In genomic region chr1:44820328-44820944, GRCh38 we compare ENCODE assay signal across 6 cellular contexts. TPM values are rescaled to one million over a fixed set of nuclear protein-coding genes. Genes with fewer than 3 reads are reported as not detected.
A peak's percentile ranks its signal among the peaks of the same experiment; 100 is the strongest.
DNase-seq lines count a peak whose midpoint lies in the region; ATAC-seq and TF ChIP-seq lines count a peak whose summit lies in the region.

No MANE protein-coding gene starts in this region.

- TF ChIP-seq CTCF in Loucy (conservative IDR thresholded peaks at IDR 0.05; ENCODE audit: low read length) = no peak
- TF ChIP-seq CTCF in esophagus squamous epithelium (IDR thresholded peaks at IDR 0.05) = no peak

- peak overlapping the region; percentile 62 for H3K4me3 ChIP-seq in Loucy (ENCODE audit: low read length, poor library complexity, severe bottlenecking)
- peak overlapping the region; percentile 39 to 79 (median 52) for H3K4me3 ChIP-seq in esophagus squamous epithelium

- H3K4me1 ChIP-seq in Loucy (ENCODE audit: insufficient read depth, low read length, poor library complexity, severe bottlenecking) (peaks cover 5% of the 10 kb centered on the region), esophagus squamous epithelium (peaks cover 15 to 49% (median 15%) of the 10 kb centered on the region in 3 donors)

- no peak for TF ChIP-seq POLR2A in esophagus squamous epithelium (IDR thresholded peaks at IDR 0.05)

- ATAC-seq in stimulated activated naive CD8-positive, alpha-beta T cell treated with anti-CD3 and anti-CD28 coated beads, Interleukin-15, Interleukin-2, amounts not matched to agents 100 U/mL and 50 U/mL, for 24 hours = peak; percentile 1
- no peak for ATAC-seq in HG03520 (IDR thresholded peaks at IDR 0.05; ENCODE audit: unreplicated experiment)

- peak overlapping the region; percentile 77 to 97 (median 89) for H3K27ac ChIP-seq in esophagus squamous epithelium

- peak overlapping the region; percentile 65 for H3K9ac ChIP-seq in Loucy (ENCODE audit: low read depth, low read length, poor library complexity, severe bottlenecking)

- peak overlapping the region; percentile 86 for H2AFZ ChIP-seq in Loucy (ENCODE audit: low read length)

- H3K36me3 ChIP-seq in Loucy (ENCODE audit: insufficient read depth, low read length) = no peaks in the 10 kb centered on the region
- no peaks in the 10 kb centered on the region for H3K36me3 ChIP-seq in esophagus squamous epithelium

- 19 to 31% methylated on average over 9 of the region's 21 CpGs for WGBS in esophagus squamous epithelium, 2 donors

- H3K9me2 ChIP-seq in Loucy (replicated peaks; ENCODE audit: low read depth, low read length) = no peaks in the 10 kb centered on the region

- no peaks in the 10 kb centered on the region for H4K20me1 ChIP-seq in Loucy (ENCODE audit: insufficient read depth, low read length, poor library complexity, severe bottlenecking)

- no peaks in the 10 kb centered on the region for H3K79me2 ChIP-seq in Loucy (ENCODE audit: insufficient read depth, low read length)

- H3K27me3 ChIP-seq in Loucy (ENCODE audit: insufficient read depth, low read length, poor library complexity, severe bottlenecking) (no peaks in the 10 kb centered on the region), esophagus squamous epithelium (no peaks in the 10 kb centered on the region)

- H3K4me2 ChIP-seq in Loucy (ENCODE audit: low read depth, low read length, poor library complexity, severe bottlenecking) = peak overlapping the region; percentile 75

- H3K9me3 ChIP-seq in Loucy (ENCODE audit: insufficient read depth, low read depth, low read length) (no peaks in the 10 kb centered on the region), esophagus squamous epithelium (no peaks in the 10 kb centered on the region)

- H3F3A ChIP-seq in Loucy (ENCODE audit: low read depth) = 0 out of 2 replicates have a peak, but pooled peaks cover 2% of the 10 kb centered on the region

- intact Hi-C loops in esophagus squamous epithelium (cut with DNase I) = no loop called here

- DNase-seq in esophagus squamous epithelium (lab: John Stamatoyannopoulos, UW) = no peak
- DNase-seq in stimulated activated naive CD8-positive, alpha-beta T cell treated with anti-CD3 and anti-CD28 coated beads, Interleukin-15, Interleukin-2, amounts not matched to agents 100 U/mL and 50 U/mL, for 24 hours = no peak
- DNase-seq in NCI-H1417 (lab: John Stamatoyannopoulos, UW) = no peak
- DNase-seq in RKO (ENCODE audit: low spot score) = no peak

RNA-seq across cellular contexts. Expression of gene BTBD19, which starts 12.1 kb away (rescaled TPM):
- total RNA-seq in esophagus squamous epithelium = 1 to 10 TPM in 3 of 4 donors, under 1 TPM in 1; 0.68 to 5.3 (median 4.1) TPM

RNA-seq across cellular contexts. Expression of gene DYNLT4, which starts 13.3 kb away (rescaled TPM):
- total RNA-seq in esophagus squamous epithelium = not detected

RNA-seq across cellular contexts. Expression of gene PLK3, which starts 20.3 kb away (rescaled TPM):
- 10 to 100 TPM; 10.3 to 36.2 (median 30.7) TPM for total RNA-seq in esophagus squamous epithelium

RNA-seq across cellular contexts. Expression of gene PTCH2, which starts 22.6 kb away (rescaled TPM):
- total RNA-seq in esophagus squamous epithelium = under 1 TPM in 2 of 4 donors, not detected in 2; 0.09 to 0.19 TPM

RNA-seq across cellular contexts. Expression of gene BEST4, which starts 32.5 kb away (rescaled TPM):
- total RNA-seq in esophagus squamous epithelium = under 1 TPM in 1 of 4 donors, not detected in 3; 0.26 TPM
